Comparison of ENCODE assay signal across 21 cellular contexts in genomic region chr12:54719691-54720090, GRCh38.
DNase-seq lines count a peak whose midpoint lies in the region; ATAC-seq and TF ChIP-seq lines count a peak whose summit lies in the region.
"Had no signal": no experiment of that assay in that cellular context is flagged by ENCODE, and none has a peak within 500 bp of the region (broad histone marks: within the 10 kb centered on the region; RNA-seq: fewer than 3 reads in every experiment).

No MANE protein-coding gene starts in this region.

- intact Hi-C loops in activated CD4-positive, alpha-beta T cell treated with anti-CD3 and anti-CD28 coated beads for 36 hours (cut with DNase I, micrococcal nuclease), result no loop called here
- intact Hi-C loops in upper lobe of right lung (cut with DNase I), result no loop called here

- H3K4me1 Mint-ChIP-seq in activated CD4-positive, alpha-beta T cell treated with anti-CD3 and anti-CD28 coated beads for 36 hours, result no peaks in the 10 kb centered on the region
- H3K4me1 Mint-ChIP-seq in WTC11, result peaks cover 38% of the 10 kb centered on the region

- H3K4me1 ChIP-seq in upper lobe of right lung, result no peaks in the 10 kb centered on the region

- peaks cover 5% of the 10 kb centered on the region for H3K27me3 Mint-ChIP-seq in activated CD4-positive, alpha-beta T cell treated with anti-CD3 and anti-CD28 coated beads for 36 hours
- H3K27me3 Mint-ChIP-seq in WTC11 (ENCODE audit: low read depth), result no peaks in the 10 kb centered on the region

- no peak overlapping the region for H3K27ac Mint-ChIP-seq in activated CD4-positive, alpha-beta T cell treated with anti-CD3 and anti-CD28 coated beads for 36 hours
- H3K27ac Mint-ChIP-seq in WTC11, result no peak overlapping the region
- H3K27ac Mint-ChIP-seq: B cell, CD14-positive monocyte had no signal

- peak; percentile 42 for ATAC-seq in activated CD4-positive, alpha-beta T cell treated with anti-CD3 and anti-CD28 coated beads for 36 hours
- ATAC-seq in WTC11 (peak; percentile 61), upper lobe of right lung (peak; percentile 67), HG03108 (IDR thresholded peaks at IDR 0.05; ENCODE audit: unreplicated experiment) (no peak)
- ATAC-seq: GM12878, HCT116, PC-3 had no signal

- H3K4me3 Mint-ChIP-seq in activated CD4-positive, alpha-beta T cell treated with anti-CD3 and anti-CD28 coated beads for 36 hours, result no peak overlapping the region
- no peak overlapping the region for H3K4me3 Mint-ChIP-seq in WTC11
- H3K4me3 Mint-ChIP-seq: B cell, CD14-positive monocyte had no signal

- no peaks in the 10 kb centered on the region for H3K36me3 Mint-ChIP-seq in activated CD4-positive, alpha-beta T cell treated with anti-CD3 and anti-CD28 coated beads for 36 hours (ENCODE audit: low read depth)
- no peaks in the 10 kb centered on the region for H3K36me3 Mint-ChIP-seq in WTC11
- H3K36me3 Mint-ChIP-seq: CD14-positive monocyte had no signal

- no peak overlapping the region for H3K4me3 ChIP-seq in upper lobe of right lung
- H3K4me3 ChIP-seq: GM12878 had no signal

- CTCF ChIA-PET in activated CD4-positive, alpha-beta T cell treated with anti-CD3 and anti-CD28 coated beads for 36 hours (lab: Charles Lee), result interaction anchor here (0.8 to 1.0 kb wide), 2 partner anchors 11 to 15 kb away, joined by 3 read pairs; no protein-coding TSS in a partner anchor
- CTCF ChIA-PET in WTC11 (lab: Charles Lee), result interaction anchor here (1.2 to 2.0 kb wide), 4 partner anchors 18 to 147 kb away, joined by 3 to 5 read pairs (median 5); no protein-coding TSS in a partner anchor

- TF ChIP-seq CTCF in WTC11 (IDR thresholded peaks at IDR 0.05), result no peak
- TF ChIP-seq CTCF in upper lobe of right lung (IDR thresholded peaks at IDR 0.05), result no peak
- TF ChIP-seq CTCF in GM20000 (IDR thresholded peaks at IDR 0.05; ENCODE audit: extremely low read depth, missing control alignments), result no peak

- POLR2A ChIA-PET in activated CD4-positive, alpha-beta T cell treated with anti-CD3 and anti-CD28 coated beads for 36 hours (lab: Charles Lee), result no interaction called here
- POLR2A ChIA-PET in WTC11 (lab: Charles Lee), result no interaction called here

- H3K27me3 ChIP-seq in upper lobe of right lung, result peaks cover 10% of the 10 kb centered on the region

- no peaks in the 10 kb centered on the region for H3K36me3 ChIP-seq in upper lobe of right lung

- no peaks in the 10 kb centered on the region for H3K9me3 Mint-ChIP-seq in activated CD4-positive, alpha-beta T cell treated with anti-CD3 and anti-CD28 coated beads for 36 hours (ENCODE audit: low read depth)
- no peaks in the 10 kb centered on the region for H3K9me3 Mint-ChIP-seq in WTC11

- no peaks in the 10 kb centered on the region for H3K9me3 ChIP-seq in upper lobe of right lung

- DNase-seq in activated CD4-positive, alpha-beta T cell treated with anti-CD3 and anti-CD28 coated beads for 36 hours, result no peak
- no peak for DNase-seq in activated CD4-positive, alpha-beta T cell treated with anti-CD3 and anti-CD28 coated beads for 1 hour
- DNase-seq in MV-4-11 (lab: John Stamatoyannopoulos, UW), result peak; percentile 0
- no peak for DNase-seq in WTC11 (ENCODE audit: low spot score)
- DNase-seq in upper lobe of right lung, result no peak
- DNase-seq in Kasumi-1 (lab: John Stamatoyannopoulos, UW), result no peak
- no peak for DNase-seq in GM20000 (ENCODE audit: low spot score)
- DNase-seq: DMS79 treated with DMSO at 0.1 percent for 48 hours, IMR-90, NCI-H1092, NCI-H1436, NCI-H187 treated with DMSO at 0.1 percent for 48 hours, NCI-H2107, NCI-H69, PC-3, Right ventricle myocardium superior had no signal

- no peak overlapping the region for H3K27ac ChIP-seq in upper lobe of right lung

TF ChIP-seq in WTC11, 78 proteins besides CTCF, POLR2A, EP300 and RAD21:
- TF ChIP-seq ATF2 (CRISPR knock-in tag; IDR thresholded peaks at IDR 0.05; ENCODE audit: borderline replicate concordance, low read depth) (no peak), ZBTB43 (CRISPR knock-in tag; IDR thresholded peaks at IDR 0.05) (no peak), NFYB (CRISPR knock-in tag; conservative IDR thresholded peaks at IDR 0.05; ENCODE audit: low read depth) (0 out of 2 replicates have a peak, but pooled peaks have one; percentile 25)
